22 cellular contexts compared by ENCODE assay signal in the genomic region with DNA sequence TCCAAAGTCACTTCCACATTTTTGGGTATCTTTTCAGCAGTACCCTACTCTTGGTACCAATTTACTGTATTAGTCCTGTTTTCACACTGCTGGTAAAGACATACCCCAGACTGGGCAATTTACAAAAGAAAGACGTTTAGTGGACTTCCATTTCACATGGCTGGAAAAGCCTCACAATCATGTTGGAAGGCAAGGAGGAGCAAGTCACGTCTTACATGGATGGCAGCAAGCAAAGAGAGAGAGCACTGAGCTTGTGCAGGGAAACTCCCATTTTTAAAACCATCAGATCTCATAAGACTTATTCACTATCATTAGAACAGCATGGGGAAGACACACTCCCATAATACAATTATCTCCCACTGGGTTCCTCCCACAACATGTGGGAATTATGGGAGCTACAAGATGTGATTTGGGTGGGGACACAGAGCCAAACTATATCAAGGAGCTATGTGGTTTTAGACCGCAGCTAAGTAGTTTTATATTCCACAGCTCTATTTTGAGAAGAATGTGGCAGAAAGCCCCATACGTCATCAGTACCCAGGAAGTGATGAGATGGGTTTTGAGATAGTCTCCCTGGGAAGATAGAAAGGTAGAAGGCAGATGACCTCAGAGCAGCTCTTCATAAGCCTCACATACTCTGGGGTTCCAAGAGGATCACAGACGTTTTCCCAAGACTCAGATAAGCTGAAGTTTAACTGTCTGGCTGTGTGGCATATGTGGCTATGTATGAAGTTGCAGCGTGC.
DNase-seq lines count a peak whose midpoint lies in the region; ATAC-seq, FAIRE-seq and TF ChIP-seq lines count a peak whose summit lies in the region.
"Had no signal": no experiment of that assay in that cellular context is flagged by ENCODE, and none has a peak within 500 bp of the region (broad histone marks: within the 10 kb centered on the region; RNA-seq: fewer than 3 reads in every experiment).

No MANE protein-coding gene starts in this region.

- H3K36me3 Mint-ChIP-seq in natural killer cell (no peaks in the 10 kb centered on the region), astrocyte (ENCODE audit: low read depth, unreplicated experiment) (peaks cover 6% of the 10 kb centered on the region)
- no peaks in the 10 kb centered on the region for H3K36me3 Mint-ChIP-seq in natural killer cell treated with Interleukin-12 subunit alpha and Interleukin-12 subunit beta and Interleukin-15 and Interleukin-18, amount 100 ng/mL, for 72 hours
- no peaks in the 10 kb centered on the region for H3K36me3 Mint-ChIP-seq in stimulated activated effector memory CD8-positive, alpha-beta T cell treated with anti-CD3 and anti-CD28 coated beads, Interleukin-12 subunit alpha, Interleukin-12 subunit beta, amount 100 ng/mL, for 72 hours
- H3K36me3 Mint-ChIP-seq: CD14-positive monocyte had no signal

- H3F3A ChIP-seq in MM.1S (ENCODE audit: insufficient read depth, low read length), result 0 out of 2 replicates have a peak, but pooled peaks cover 4% of the 10 kb centered on the region

- no peaks in the 10 kb centered on the region for H3K9me2 ChIP-seq in MM.1S (replicated peaks; ENCODE audit: insufficient read depth, low read length)
- H3K9me2 ChIP-seq: SK-N-SH had no signal

- H3K9me3 ChIP-seq in MM.1S (replicated peaks; ENCODE audit: insufficient read depth, low read length) (no peaks in the 10 kb centered on the region), astrocyte (ENCODE audit: insufficient read depth, low read depth, low read length) (no peaks in the 10 kb centered on the region)
- H3K9me3 ChIP-seq: SK-N-SH had no signal

- H3K79me2 ChIP-seq in MM.1S (ENCODE audit: low read length) (no peaks in the 10 kb centered on the region), astrocyte (ENCODE audit: insufficient read depth, low read length) (no peaks in the 10 kb centered on the region)

- H3K27ac Mint-ChIP-seq in natural killer cell (no peak overlapping the region), astrocyte (ENCODE audit: unreplicated experiment) (no peak overlapping the region)
- H3K27ac Mint-ChIP-seq in natural killer cell treated with Interleukin-12 subunit alpha and Interleukin-12 subunit beta and Interleukin-15 and Interleukin-18, amount 100 ng/mL, for 72 hours, result no peak overlapping the region
- no peak overlapping the region for H3K27ac Mint-ChIP-seq in stimulated activated effector memory CD8-positive, alpha-beta T cell treated with anti-CD3 and anti-CD28 coated beads, Interleukin-12 subunit alpha, Interleukin-12 subunit beta, amount 100 ng/mL, for 72 hours
- H3K27ac Mint-ChIP-seq: CD14-positive monocyte, IgD-negative memory B cell had no signal

- H3K4me1 Mint-ChIP-seq in natural killer cell, result peaks cover 9% of the 10 kb centered on the region in 2 donors
- peaks cover 9% of the 10 kb centered on the region in 2 donors for H3K4me1 Mint-ChIP-seq in natural killer cell treated with Interleukin-12 subunit alpha and Interleukin-12 subunit beta and Interleukin-15 and Interleukin-18, amount 100 ng/mL, for 72 hours (ENCODE audit: low read depth in 2 of 2)
- H3K4me1 Mint-ChIP-seq in astrocyte (ENCODE audit: low read depth, unreplicated experiment), result no peaks in the 10 kb centered on the region
- H3K4me1 Mint-ChIP-seq in stimulated activated effector memory CD8-positive, alpha-beta T cell treated with anti-CD3 and anti-CD28 coated beads, Interleukin-12 subunit alpha, Interleukin-12 subunit beta, amount 100 ng/mL, for 72 hours, result peaks cover 12% of the 10 kb centered on the region
- H3K4me1 Mint-ChIP-seq: CD14-positive monocyte had no signal

- H3K4me2 ChIP-seq in MM.1S (ENCODE audit: low read depth, low read length) (no peak overlapping the region), astrocyte (ENCODE audit: low read length) (no peak overlapping the region)
- H3K4me2 ChIP-seq: SK-N-SH had no signal

- intact Hi-C loops in natural killer cell (cut with micrococcal nuclease), result no loop called here

- no peak for FAIRE-seq in astrocyte (lab: Jason Lieb, UNC)
- FAIRE-seq: HTR-8/SVneo had no signal

- H3K9me3 Mint-ChIP-seq in natural killer cell (no peaks in the 10 kb centered on the region), astrocyte (ENCODE audit: unreplicated experiment) (peaks cover 10% of the 10 kb centered on the region)
- H3K9me3 Mint-ChIP-seq in natural killer cell treated with Interleukin-12 subunit alpha and Interleukin-12 subunit beta and Interleukin-15 and Interleukin-18, amount 100 ng/mL, for 72 hours, result peaks cover 3% of the 10 kb centered on the region
- no peaks in the 10 kb centered on the region for H3K9me3 Mint-ChIP-seq in stimulated activated effector memory CD8-positive, alpha-beta T cell treated with anti-CD3 and anti-CD28 coated beads, Interleukin-12 subunit alpha, Interleukin-12 subunit beta, amount 100 ng/mL, for 72 hours

- TF ChIP-seq CTCF in natural killer cell (IDR thresholded peaks at IDR 0.05) (no peak), MM.1S (IDR thresholded peaks at IDR 0.05; ENCODE audit: low read length) (no peak), astrocyte (IDR thresholded peaks at IDR 0.05; ENCODE audit: insufficient read depth, low read depth, low read length) (no peak)

- H4K20me1 ChIP-seq in MM.1S (ENCODE audit: insufficient read depth, low read length), result no peaks in the 10 kb centered on the region
- H4K20me1 ChIP-seq in astrocyte (ENCODE audit: insufficient read depth, low read length), result no peaks in the 10 kb centered on the region

- H3K4me3 ChIP-seq in MM.1S (ENCODE audit: low read length), result no peak overlapping the region
- H3K4me3 ChIP-seq in astrocyte (ENCODE audit: insufficient read depth, low read depth, low read length), result no peak overlapping the region
- H3K4me3 ChIP-seq: GM23248 had no signal

- H3K27me3 Mint-ChIP-seq in natural killer cell (ENCODE audit: low read depth in 2 of 2) (peaks cover 6 to 10% of the 10 kb centered on the region in 2 donors), astrocyte (ENCODE audit: low read depth, unreplicated experiment) (no peaks in the 10 kb centered on the region)
- peaks cover 8 to 29% of the 10 kb centered on the region in 2 donors for H3K27me3 Mint-ChIP-seq in natural killer cell treated with Interleukin-12 subunit alpha and Interleukin-12 subunit beta and Interleukin-15 and Interleukin-18, amount 100 ng/mL, for 72 hours

- H2AFZ ChIP-seq in MM.1S (ENCODE audit: low read length) (no peak overlapping the region), astrocyte (ENCODE audit: low read depth, low read length) (no peak overlapping the region)
- H2AFZ ChIP-seq: GM23248 had no signal

- H3K27me3 ChIP-seq in MM.1S (replicated peaks; ENCODE audit: insufficient read depth, low read length) (no peaks in the 10 kb centered on the region), astrocyte (ENCODE audit: insufficient read depth, low read length) (no peaks in the 10 kb centered on the region)

- ATAC-seq in natural killer cell (peak in 2 of 3 donors; percentile 29 to 60), GM18870 (IDR thresholded peaks at IDR 0.05; ENCODE audit: unreplicated experiment) (no peak)
- no peak for ATAC-seq in natural killer cell treated with Interleukin-12 subunit alpha and Interleukin-12 subunit beta and Interleukin-15 and Interleukin-18, amount 100 ng/mL, for 72 hours
- ATAC-seq in stimulated activated effector memory CD8-positive, alpha-beta T cell treated with anti-CD3 and anti-CD28 coated beads, Interleukin-12 subunit alpha, Interleukin-12 subunit beta, amount 100 ng/mL, for 72 hours, result peak; percentile 43
- ATAC-seq: Panc1 had no signal

- H3K4me1 ChIP-seq in MM.1S (ENCODE audit: low read length) (peaks cover 30% of the 10 kb centered on the region), astrocyte (ENCODE audit: insufficient read depth, low read length) (no peaks in the 10 kb centered on the region)

- H3K4me3 Mint-ChIP-seq in natural killer cell (no peak overlapping the region), astrocyte (ENCODE audit: unreplicated experiment) (no peak overlapping the region)
- no peak overlapping the region for H3K4me3 Mint-ChIP-seq in natural killer cell treated with Interleukin-12 subunit alpha and Interleukin-12 subunit beta and Interleukin-15 and Interleukin-18, amount 100 ng/mL, for 72 hours
- H3K4me3 Mint-ChIP-seq in stimulated activated effector memory CD8-positive, alpha-beta T cell treated with anti-CD3 and anti-CD28 coated beads, Interleukin-12 subunit alpha, Interleukin-12 subunit beta, amount 100 ng/mL, for 72 hours, result no peak overlapping the region
- H3K4me3 Mint-ChIP-seq: CD14-positive monocyte had no signal

- no peak for DNase-seq in natural killer cell
- no peak for DNase-seq in natural killer cell treated with Interleukin-12 subunit alpha and Interleukin-12 subunit beta and Interleukin-15 and Interleukin-18, amount 100 ng/mL, for 72 hours (ENCODE audit: low spot score)
- DNase-seq in MM.1S, result no peak
- peak; percentile 27 for DNase-seq in astrocyte (ENCODE audit: low read depth)
- DNase-seq in stimulated activated effector memory CD8-positive, alpha-beta T cell treated with anti-CD3 and anti-CD28 coated beads, Interleukin-12 subunit alpha, Interleukin-12 subunit beta, amount 100 ng/mL, for 72 hours (ENCODE audit: low spot score in 2 of 2), result no peak
- no peak for DNase-seq in NCI-H146 treated with DMSO at 0.1 percent for 48 hours (lab: John Stamatoyannopoulos, UW; ENCODE audit: unreplicated experiment)
- no peak for DNase-seq in NCI-H2227 (lab: John Stamatoyannopoulos, UW; ENCODE audit: unreplicated experiment)
- DNase-seq: AML-193, Caco-2, DMS53, GM23248, HCEC 1CT, NCI-H1436, NCI-H2029 treated with DMSO at 0.1 percent for 48 hours, NCI-H510A treated with DMSO at 0.1 percent for 48 hours, SHP77, SK-N-SH had no signal

- H3K9ac ChIP-seq in MM.1S (ENCODE audit: low read length) (no peak overlapping the region), astrocyte (ENCODE audit: low read length) (no peak overlapping the region)
- H3K9ac ChIP-seq: GM23248, SK-N-SH had no signal

- 0 out of 2 replicates have a peak overlapping the region, but pooled peaks have one; percentile 0 for H3K27ac ChIP-seq in MM.1S (ENCODE audit: low read length)
- H3K27ac ChIP-seq in astrocyte (ENCODE audit: low read depth, low read length), result no peak overlapping the region
- H3K27ac ChIP-seq: GM23248 had no signal

- H3K36me3 ChIP-seq in MM.1S (replicated peaks; ENCODE audit: insufficient read depth, low read length) (no peaks in the 10 kb centered on the region), astrocyte (ENCODE audit: insufficient read depth, low read length) (no peaks in the 10 kb centered on the region)

Comparison
In these comparisons a context has a peak if more than half of its experiments do, and no peak if none do; other contexts are left out.
1. ATAC-seq: peak in natural killer cell (2 of 3) and stimulated activated effector memory CD8-positive, alpha-beta T cell treated with anti-CD3 and anti-CD28 coated beads, Interleukin-12 subunit alpha, Interleukin-12 subunit beta, amount 100 ng/mL, for 72 hours (single experiment); none in natural killer cell treated with Interleukin-12 subunit alpha and Interleukin-12 subunit beta and Interleukin-15 and Interleukin-18, amount 100 ng/mL, for 72 hours (0 of 2) and GM18870 (single experiment).